In the genomic region with DNA sequence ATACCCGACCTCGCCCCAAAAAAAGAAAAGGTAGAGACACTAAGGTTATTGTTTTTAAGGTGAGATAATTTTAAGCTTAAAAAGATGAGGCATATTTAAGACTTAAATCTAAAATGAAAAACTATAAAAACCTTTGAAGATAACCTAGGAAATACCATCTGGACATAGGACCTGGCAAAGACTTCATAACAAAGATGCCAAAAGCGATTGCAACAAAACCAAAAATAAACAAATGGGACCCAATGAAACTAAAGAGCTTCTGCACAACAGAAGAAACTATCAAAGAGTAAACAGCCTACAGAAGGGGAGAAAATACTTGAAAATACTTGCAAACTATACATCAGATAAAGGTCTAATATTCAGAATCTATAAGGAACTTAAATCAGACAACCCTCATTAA, we compare ENCODE assay signal across 20 cellular contexts.
DNase-seq lines count a peak whose midpoint lies in the region; ATAC-seq, FAIRE-seq and TF ChIP-seq lines count a peak whose summit lies in the region.
"Had no signal": no experiment of that assay in that cellular context is flagged by ENCODE, and none has a peak within 500 bp of the region (broad histone marks: within the 10 kb centered on the region; RNA-seq: fewer than 3 reads in every experiment).

No MANE protein-coding gene starts in this region.

- TF ChIP-seq CTCF in D721Med (IDR thresholded peaks at IDR 0.05; ENCODE audit: insufficient read depth, missing control alignments): no peak

- ATAC-seq in T-helper 17 cell (no peak), left lobe of liver (peak; percentile 84), HG02970 (IDR thresholded peaks at IDR 0.05; ENCODE audit: low FRiP score, unreplicated experiment) (no peak)
- ATAC-seq: CD8-positive, alpha-beta T cell; GM23338 had no signal

- no peaks in the 10 kb centered on the region for H3K36me3 Mint-ChIP-seq in T-helper 17 cell (ENCODE audit: low read depth)

- peak overlapping the region; percentile 77 for H3K27ac Mint-ChIP-seq in T-helper 17 cell
- H3K27ac Mint-ChIP-seq: B cell; CD8-positive, alpha-beta T cell; GM23338 had no signal

- FAIRE-seq in GM18507 (lab: Jason Lieb, UNC): peak; percentile 41
- no peak for FAIRE-seq in D721Med (lab: Jason Lieb, UNC)
- FAIRE-seq: G401.6, GM12891, H54 had no signal

- no peaks in the 10 kb centered on the region for H3K9me3 ChIP-seq in T-helper 17 cell (ENCODE audit: control insufficient read depth, low read length, poor library complexity, severe bottlenecking)

- peaks cover 14% of the 10 kb centered on the region for H3K4me1 Mint-ChIP-seq in T-helper 17 cell
- H3K4me1 Mint-ChIP-seq: GM23338 had no signal

- no peaks in the 10 kb centered on the region for H3K27me3 Mint-ChIP-seq in T-helper 17 cell
- H3K27me3 Mint-ChIP-seq: B cell had no signal

- H3K4me3 Mint-ChIP-seq in T-helper 17 cell: no peak overlapping the region
- H3K4me3 Mint-ChIP-seq: B cell; CD8-positive, alpha-beta T cell; GM23338 had no signal

- DNase-seq in GM18507 (ENCODE audit: extremely low spot score, insufficient read length, low read depth): no peak
- no peak for DNase-seq in T-helper 17 cell
- peak; percentile 27 for DNase-seq in fibroblast of gingiva (ENCODE audit: low read depth)
- no peak for DNase-seq in left lobe of liver (ENCODE audit: low spot score)
- DNase-seq in D721Med (ENCODE audit: insufficient read length, low spot score): no peak
- DNase-seq in NCI-H510A treated with DMSO at 0.1 percent for 48 hours (lab: John Stamatoyannopoulos, UW): no peak
- no peak for DNase-seq in NCI-H1436 (lab: John Stamatoyannopoulos, UW)
- DNase-seq: Calu3; CD8-positive, alpha-beta T cell; DMS 273 treated with DMSO at 0.1 percent for 48 hours; DMS53; DND-41; EL; HCEC 1CT had no signal
